39 cellular contexts compared by ENCODE assay signal in genomic region chr5:69510694-69511093, GRCh38.
"Had no signal": no experiment of that assay in that cellular context is flagged by ENCODE, and none has a peak within 500 bp of the region (broad histone marks: within the 10 kb centered on the region; RNA-seq: fewer than 3 reads in every experiment).

No MANE protein-coding gene starts in this region.

- H3K36me3 Mint-ChIP-seq: activated naive CD4-positive, alpha-beta T cell treated with anti-CD3 and anti-CD28 coated beads, Interleukin-2, amount 10 ng/mL, durations not matched to agents 7 days and 5 days; activated naive CD4-positive, alpha-beta T cell treated with anti-CD3 and anti-CD28 coated beads, Interleukin-2, amount 50 U/mL, for 24 hours; activated naive CD4-positive, alpha-beta T cell treated with anti-CD3 and anti-CD28 coated beads, Interleukin-2, amount 50 U/mL, for 72 hours; activated naive CD8-positive, alpha-beta T cell; activated naive CD8-positive, alpha-beta T cell treated with anti-CD3 and anti-CD28 coated beads for 36 hours; activated naive CD8-positive, alpha-beta T cell treated with anti-CD3 and anti-CD28 coated beads, Interleukin-2, amount 10 ng/mL, durations not matched to agents 7 days and 5 days; brain had no signal

- H3K4me3 ChIP-seq: adrenal gland, ascending aorta, body of pancreas, breast epithelium, cardiac muscle cell had no signal

- H3K36me3 ChIP-seq: adrenal gland, ascending aorta, brain microvascular endothelial cell, breast epithelium, cardiac muscle cell had no signal

- H3K4me1 Mint-ChIP-seq: activated naive CD4-positive, alpha-beta T cell treated with anti-CD3 and anti-CD28 coated beads, Interleukin-2, amount 10 ng/mL, durations not matched to agents 7 days and 5 days; activated naive CD4-positive, alpha-beta T cell treated with anti-CD3 and anti-CD28 coated beads, Interleukin-2, amount 50 U/mL, for 24 hours; activated naive CD8-positive, alpha-beta T cell treated with anti-CD3 and anti-CD28 coated beads for 36 hours; activated naive CD8-positive, alpha-beta T cell treated with anti-CD3 and anti-CD28 coated beads, Interleukin-2, amount 10 ng/mL, durations not matched to agents 7 days and 5 days; activated naive CD8-positive, alpha-beta T cell treated with anti-CD3 and anti-CD28 coated beads, Interleukin-2, amount 50 U/mL, for 24 hours; activated T-helper 17 cell treated with anti-CD3 and anti-CD28 coated beads, Interleukin-2, amount 50 U/mL, for 72 hours; brain; central memory CD8-positive, alpha-beta T cell had no signal

- H3K27ac ChIP-seq: adrenal gland, ascending aorta, body of pancreas, brain microvascular endothelial cell, breast epithelium, cardiac muscle cell had no signal

- H3K9me3 ChIP-seq: adrenal gland, ascending aorta, body of pancreas, breast epithelium had no signal

- H3K27ac Mint-ChIP-seq: activated naive CD4-positive, alpha-beta T cell treated with anti-CD3 and anti-CD28 coated beads for 36 hours; activated naive CD4-positive, alpha-beta T cell treated with anti-CD3 and anti-CD28 coated beads, Interleukin-2, amount 10 ng/mL, durations not matched to agents 7 days and 5 days; activated naive CD4-positive, alpha-beta T cell treated with anti-CD3 and anti-CD28 coated beads, Interleukin-2, amount 50 U/mL, for 24 hours; activated naive CD4-positive, alpha-beta T cell treated with anti-CD3 and anti-CD28 coated beads, Interleukin-2, amount 50 U/mL, for 72 hours; activated naive CD8-positive, alpha-beta T cell; activated naive CD8-positive, alpha-beta T cell treated with anti-CD3 and anti-CD28 coated beads for 36 hours; activated naive CD8-positive, alpha-beta T cell treated with anti-CD3 and anti-CD28 coated beads, Interleukin-2, amount 10 ng/mL, durations not matched to agents 7 days and 5 days; activated naive CD8-positive, alpha-beta T cell treated with anti-CD3 and anti-CD28 coated beads, Interleukin-2, amount 50 U/mL, for 24 hours; activated T-cell treated with anti-CD3 and anti-CD28 coated beads, Interleukin-2, amount 50 U/mL, for 24 hours; activated T-cell treated with anti-CD3 and anti-CD28 coated beads, Interleukin-2, amount 50 U/mL, for 72 hours; activated T-helper 1 cell treated with anti-CD3 and anti-CD28 coated beads, Interleukin-12 subunit alpha, Interleukin-12 subunit beta, Interleukin-2, Interleukin-4 antibody, amounts not matched to agents 30 ng/mL and 10 ng/mL and 1 ng/mL, durations not matched to agents 14 hours and 24 hours and 36 hours; activated T-helper 17 cell treated with anti-CD3 and anti-CD28 coated beads, Interleukin-2, amount 50 U/mL, for 72 hours; activated T-helper 2 cell treated with anti-CD3 and anti-CD28 coated beads, Interferon-gamma antibody, Interleukin-2, Interleukin-4, amounts not matched to agents 10 μg/mL and 5 μg/mL and 100 μg/mL, durations not matched to agents 14 hours and 24 hours and 36 hours; brain had no signal

- FAIRE-seq: astrocyte, bronchial epithelial cell had no signal

- H3K4me3 Mint-ChIP-seq: activated naive CD4-positive, alpha-beta T cell treated with anti-CD3 and anti-CD28 coated beads for 36 hours; activated naive CD4-positive, alpha-beta T cell treated with anti-CD3 and anti-CD28 coated beads, Interleukin-2, amount 10 ng/mL, durations not matched to agents 7 days and 5 days; activated naive CD4-positive, alpha-beta T cell treated with anti-CD3 and anti-CD28 coated beads, Interleukin-2, amount 50 U/mL, for 24 hours; activated naive CD8-positive, alpha-beta T cell; activated naive CD8-positive, alpha-beta T cell treated with anti-CD3 and anti-CD28 coated beads for 36 hours; activated naive CD8-positive, alpha-beta T cell treated with anti-CD3 and anti-CD28 coated beads, Interleukin-2, amount 10 ng/mL, durations not matched to agents 7 days and 5 days; activated naive CD8-positive, alpha-beta T cell treated with anti-CD3 and anti-CD28 coated beads, Interleukin-2, amount 50 U/mL, for 24 hours; activated T-cell treated with anti-CD3 and anti-CD28 coated beads, Interleukin-2, amount 50 U/mL, for 24 hours; activated T-cell treated with anti-CD3 and anti-CD28 coated beads, Interleukin-2, amount 50 U/mL, for 4 hours; activated T-cell treated with anti-CD3 and anti-CD28 coated beads, Interleukin-2, amount 50 U/mL, for 72 hours; activated T-helper 1 cell treated with anti-CD3 and anti-CD28 coated beads, Interleukin-12 subunit alpha, Interleukin-12 subunit beta, Interleukin-2, Interleukin-4 antibody, amounts not matched to agents 30 ng/mL and 10 ng/mL and 1 ng/mL, durations not matched to agents 14 hours and 24 hours and 36 hours; activated T-helper 17 cell treated with anti-CD3 and anti-CD28 coated beads, Interleukin-2, amount 50 U/mL, for 72 hours; brain; central memory CD8-positive, alpha-beta T cell had no signal

- H3K27me3 ChIP-seq: adrenal gland, ascending aorta, body of pancreas, brain microvascular endothelial cell, breast epithelium, cardiac muscle cell had no signal

- ATAC-seq: activated naive CD4-positive, alpha-beta T cell treated with anti-CD3 and anti-CD28 coated beads, Interleukin-2, amount 50 U/mL, for 72 hours; activated naive CD8-positive, alpha-beta T cell treated with anti-CD3 and anti-CD28 coated beads, Interleukin-2, amount 50 U/mL, for 24 hours; activated T-cell treated with anti-CD3 and anti-CD28 coated beads, Interleukin-2, amount 50 U/mL, for 4 hours; activated T-cell treated with anti-CD3 and anti-CD28 coated beads, Interleukin-2, amount 50 U/mL, for 72 hours; activated T-helper 17 cell treated with anti-CD3 and anti-CD28 coated beads, Interleukin-2, amount 50 U/mL, for 72 hours; body of pancreas had no signal

- H3K4me1 ChIP-seq: adrenal gland, ascending aorta, breast epithelium had no signal

- DNase-seq: activated effector memory CD4-positive, alpha-beta T cell treated with anti-CD3 and anti-CD28 coated beads, Interleukin-2, amount 50 U/mL, for 16 hours; activated effector memory CD4-positive, alpha-beta T cell treated with Interleukin-2 at 50 U/mL for 16 hours; activated gamma-delta T cell; activated gamma-delta T cell treated with Interleukin-2 at 50 U/mL for 16 hours; activated naive CD4-positive, alpha-beta T cell; activated naive CD4-positive, alpha-beta T cell treated with anti-CD3 and anti-CD28 coated beads for 36 hours; activated naive CD4-positive, alpha-beta T cell treated with anti-CD3 and anti-CD28 coated beads, Interleukin-2, amount 10 ng/mL, durations not matched to agents 7 days and 5 days; activated naive CD4-positive, alpha-beta T cell treated with anti-CD3 and anti-CD28 coated beads, Interleukin-2, amount 50 U/mL, for 16 hours; activated naive CD4-positive, alpha-beta T cell treated with Interleukin-2 at 50 U/mL for 16 hours; activated naive CD8-positive, alpha-beta T cell treated with anti-CD3 and anti-CD28 coated beads for 36 hours; activated naive CD8-positive, alpha-beta T cell treated with anti-CD3 and anti-CD28 coated beads, Interleukin-2, amount 10 ng/mL, durations not matched to agents 7 days and 5 days; activated naive CD8-positive, alpha-beta T cell treated with anti-CD3 and anti-CD28 coated beads, Interleukin-2, amount 50 U/mL, for 24 hours; activated T-cell treated with anti-CD3 and anti-CD28 coated beads, Interleukin-2, amount 50 U/mL, for 24 hours; activated T-cell treated with anti-CD3 and anti-CD28 coated beads, Interleukin-2, amount 50 U/mL, for 4 hours; activated T-cell treated with anti-CD3 and anti-CD28 coated beads, Interleukin-2, amount 50 U/mL, for 48 hours; activated T-cell treated with anti-CD3 and anti-CD28 coated beads, Interleukin-2, amount 50 U/mL, for 72 hours; adrenal gland; amniotic stem cell; amygdala; anterior cingulate cortex; aorta; body of pancreas; brain microvascular endothelial cell; caudate nucleus; central memory CD4-positive, alpha-beta T cell; cerebellar nuclear complex had no signal

- H3K27me3 Mint-ChIP-seq: activated naive CD8-positive, alpha-beta T cell; activated naive CD8-positive, alpha-beta T cell treated with anti-CD3 and anti-CD28 coated beads for 36 hours; activated naive CD8-positive, alpha-beta T cell treated with anti-CD3 and anti-CD28 coated beads, Interleukin-2, amount 10 ng/mL, durations not matched to agents 7 days and 5 days; activated naive CD8-positive, alpha-beta T cell treated with anti-CD3 and anti-CD28 coated beads, Interleukin-2, amount 50 U/mL, for 24 hours; activated T-cell treated with anti-CD3 and anti-CD28 coated beads, Interleukin-2, amount 50 U/mL, for 24 hours; activated T-helper 17 cell treated with anti-CD3 and anti-CD28 coated beads, Interleukin-2, amount 50 U/mL, for 72 hours; brain; central memory CD8-positive, alpha-beta T cell had no signal
